In genomic region chr13:44904982-44905381, GRCh38 we compare ENCODE assay signal across 10 cellular contexts.
DNase-seq lines count a peak whose midpoint lies in the region; ATAC-seq and TF ChIP-seq lines count a peak whose summit lies in the region.
"Had no signal": no experiment of that assay in that cellular context is flagged by ENCODE, and none has a peak within 500 bp of the region (broad histone marks: within the 10 kb centered on the region; RNA-seq: fewer than 3 reads in every experiment).

No MANE protein-coding gene starts in this region.

- H3K36me3 ChIP-seq in breast epithelium, result no peaks in the 10 kb centered on the region
- H3K36me3 ChIP-seq in endodermal cell (ENCODE audit: control insufficient read depth, insufficient read depth, low read length), result no peaks in the 10 kb centered on the region
- H3K36me3 ChIP-seq in aorta (ENCODE audit: control insufficient read depth in 1 of 2, insufficient read depth in 2 of 2, low read length in 1 of 2), result no peaks in the 10 kb centered on the region

- intact Hi-C loops in MCF 10A (cut with micrococcal nuclease) (no loop called here), breast epithelium (cut with DNase I; ENCODE audit: low total_unique reads) (no loop called here), aorta (cut with DNase I) (no loop called here)

- H3K9ac ChIP-seq in endodermal cell (ENCODE audit: extremely low read depth, low read length, poor library complexity, severe bottlenecking), result no peak overlapping the region

- H3K4me1 ChIP-seq in breast epithelium, result peaks cover 0 to 4% of the 10 kb centered on the region in 2 donors
- no peaks in the 10 kb centered on the region for H3K4me1 ChIP-seq in endodermal cell (ENCODE audit: control insufficient read depth, insufficient read depth, low read length)
- H3K4me1 ChIP-seq in aorta (ENCODE audit: control insufficient read depth in 1 of 2, insufficient read depth in 2 of 2, low read length in 2 of 2), result peaks cover 8 to 9% of the 10 kb centered on the region in 2 donors

- TF ChIP-seq CTCF in MCF 10A (IDR thresholded peaks at IDR 0.05; ENCODE audit: unreplicated experiment), result no peak
- TF ChIP-seq CTCF in breast epithelium (IDR thresholded peaks at IDR 0.05), result no peak
- no peak for TF ChIP-seq CTCF in endodermal cell (conservative IDR thresholded peaks at IDR 0.05)

- CTCF ChIA-PET in MCF 10A (lab: Yijun Ruan, JAX), result no interaction called here

- H3K4me3 ChIP-seq in breast epithelium, result no peak overlapping the region
- H3K4me3 ChIP-seq in endodermal cell (ENCODE audit: low read length), result no peak overlapping the region
- H3K4me3 ChIP-seq in aorta (ENCODE audit: low read length in 2 of 2), result no peak overlapping the region

- DNase-seq in MCF 10A (ENCODE audit: unreplicated experiment) (peak; percentile 38), breast epithelium (ENCODE audit: low spot score in 2 of 2) (no peak), endodermal cell (no peak), mucosa of gallbladder (ENCODE audit: low spot score) (peak; percentile 61), aorta (peak; percentile 71 to 85)
- DNase-seq in activated CD8-positive, alpha-beta memory T cell treated with anti-CD3 and anti-CD28 coated beads for 24 hours, result no peak
- DNase-seq: NCI-H524 treated with DMSO at 0.1 percent for 48 hours had no signal

- ATAC-seq in aorta (ENCODE audit: low FRiP score), result peak; percentile 78
- no peak for ATAC-seq in GM18498 (IDR thresholded peaks at IDR 0.05; ENCODE audit: unreplicated experiment)
- ATAC-seq in HG03460 (IDR thresholded peaks at IDR 0.05; ENCODE audit: unreplicated experiment), result no peak

- peaks cover 7% of the 10 kb centered on the region for H3K4me1 Mint-ChIP-seq in MCF 10A (ENCODE audit: insufficient read depth, unreplicated experiment)
- H3K4me1 Mint-ChIP-seq in endodermal cell, result peaks cover 6% of the 10 kb centered on the region

- H3K4me3 Mint-ChIP-seq in MCF 10A (ENCODE audit: unreplicated experiment) (no peak overlapping the region), endodermal cell (no peak overlapping the region)
- H3K4me3 Mint-ChIP-seq: activated T-helper 1 cell treated with anti-CD3 and anti-CD28 coated beads, Interleukin-12 subunit alpha, Interleukin-12 subunit beta, Interleukin-2, Interleukin-4 antibody, amounts not matched to agents 30 ng/mL and 10 ng/mL and 1 ng/mL, durations not matched to agents 14 hours and 24 hours and 36 hours had no signal

- no peak for TF ChIP-seq POLR2A in breast epithelium (IDR thresholded peaks at IDR 0.05)

- 83 to 96% methylated on average over 3 to 5 of the region's 5 CpGs for WGBS in endodermal cell (ENCODE audit: insufficient coverage in 1 of 2, insufficient read length in 1 of 2), 2 experiments
- 37 to 41% methylated on average over 5 of the region's 5 CpGs for WGBS in aorta, 2 donors

- no peaks in the 10 kb centered on the region for H3K9me3 ChIP-seq in breast epithelium
- H3K9me3 ChIP-seq in endodermal cell (ENCODE audit: control insufficient read depth, low read length), result no peaks in the 10 kb centered on the region
- no peaks in the 10 kb centered on the region for H3K9me3 ChIP-seq in aorta (ENCODE audit: control insufficient read depth, low read length)

- H3K36me3 Mint-ChIP-seq in MCF 10A (ENCODE audit: insufficient read depth, unreplicated experiment), result no peaks in the 10 kb centered on the region
- H3K36me3 Mint-ChIP-seq in endodermal cell (ENCODE audit: low read depth), result no peaks in the 10 kb centered on the region

- H3K27ac ChIP-seq in breast epithelium (peak overlapping the region in 1 of 2 donors; percentile 73), endodermal cell (ENCODE audit: low read depth, low read length) (peak overlapping the region; percentile 98), aorta (ENCODE audit: low read depth in 1 of 2, low read length in 2 of 2) (peak overlapping the region in 1 of 2 donors; percentile 70)

- POLR2A ChIA-PET in MCF 10A (lab: Yijun Ruan, JAX), result interaction anchor here (0.7 kb wide), 1 partner anchor 53 kb away, joined by 3 read pairs; no protein-coding TSS in a partner anchor

- no TSS peak for BruUV-seq in MCF 10A (replicated peaks; lab: Mats Ljungman, UMichigan)

- H3K9me3 Mint-ChIP-seq in MCF 10A (ENCODE audit: unreplicated experiment), result no peaks in the 10 kb centered on the region
- no peaks in the 10 kb centered on the region for H3K9me3 Mint-ChIP-seq in endodermal cell
- H3K9me3 Mint-ChIP-seq: activated T-helper 1 cell treated with anti-CD3 and anti-CD28 coated beads, Interleukin-12 subunit alpha, Interleukin-12 subunit beta, Interleukin-2, Interleukin-4 antibody, amounts not matched to agents 30 ng/mL and 10 ng/mL and 1 ng/mL, durations not matched to agents 14 hours and 24 hours and 36 hours had no signal

- no peaks in the 10 kb centered on the region for H3K27me3 ChIP-seq in breast epithelium
- H3K27me3 ChIP-seq in endodermal cell (ENCODE audit: control insufficient read depth, insufficient read depth, low read length, poor library complexity, severe bottlenecking), result no peaks in the 10 kb centered on the region
- H3K27me3 ChIP-seq in aorta (ENCODE audit: control insufficient read depth in 1 of 2, insufficient read depth in 2 of 2, low read length in 1 of 2), result no peaks in the 10 kb centered on the region

- H3K27me3 Mint-ChIP-seq in MCF 10A (ENCODE audit: insufficient read depth, unreplicated experiment) (no peaks in the 10 kb centered on the region), endodermal cell (ENCODE audit: insufficient read depth) (no peaks in the 10 kb centered on the region)

- peak overlapping the region; percentile 70 for H3K27ac Mint-ChIP-seq in MCF 10A (ENCODE audit: low read depth, unreplicated experiment)
- H3K27ac Mint-ChIP-seq in endodermal cell, result no peak overlapping the region
- H3K27ac Mint-ChIP-seq: activated T-helper 1 cell treated with anti-CD3 and anti-CD28 coated beads, Interleukin-12 subunit alpha, Interleukin-12 subunit beta, Interleukin-2, Interleukin-4 antibody, amounts not matched to agents 30 ng/mL and 10 ng/mL and 1 ng/mL, durations not matched to agents 14 hours and 24 hours and 36 hours had no signal

Comparison
In these comparisons a context has a peak if more than half of its experiments do, and no peak if none do; other contexts are left out.
1. DNase-seq: peak in MCF 10A (single experiment), mucosa of gallbladder (single experiment) and aorta (2 of 2); none in breast epithelium (0 of 2), endodermal cell (single experiment) and activated CD8-positive, alpha-beta memory T cell treated with anti-CD3 and anti-CD28 coated beads for 24 hours (single experiment).